In the genomic region with DNA sequence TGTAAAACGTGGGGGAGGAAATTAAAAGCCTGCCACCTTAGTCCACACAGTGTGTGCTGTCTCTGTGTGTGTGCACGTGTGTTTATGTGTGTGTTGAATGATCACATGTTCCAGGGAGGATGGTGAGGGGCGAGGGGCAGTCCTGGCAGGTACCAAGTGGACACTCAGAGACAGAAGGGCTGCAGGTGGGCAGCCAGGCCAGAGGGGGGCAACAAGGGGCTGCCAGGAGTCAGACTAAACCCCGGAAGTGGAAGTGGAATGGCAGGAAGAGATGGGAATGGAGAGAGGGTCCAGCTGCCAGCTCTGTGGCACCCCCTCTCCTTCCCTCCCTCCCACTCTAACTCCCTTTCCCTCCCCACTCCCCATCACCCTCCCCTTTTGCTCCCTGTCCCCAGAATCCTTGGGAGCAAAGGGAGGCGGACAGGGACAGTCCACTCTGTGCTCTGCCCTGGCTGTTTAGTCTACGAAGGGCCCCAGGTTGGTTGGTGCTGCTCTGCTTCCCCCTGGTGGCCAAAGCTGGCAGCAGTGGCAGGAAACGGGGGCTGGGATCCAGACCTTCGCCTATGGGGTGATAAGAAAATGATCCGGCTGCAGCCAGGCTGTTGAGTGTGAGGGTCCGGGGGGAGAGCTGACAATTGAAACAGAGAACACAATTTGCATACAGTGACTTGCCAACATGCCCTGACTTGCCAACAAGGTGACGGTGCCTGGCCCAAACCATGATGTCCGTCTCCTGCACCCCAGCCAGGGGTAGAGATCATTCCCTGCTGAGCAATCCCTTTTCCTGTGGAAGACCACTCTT, we compare ENCODE assay signal across 1 cellular context.
TF ChIP-seq lines count a peak whose summit lies in the region.

No MANE protein-coding gene starts in this region.

TF ChIP-seq in liver, 16 proteins besides CTCF, POLR2A, EP300 and RAD21 (continued from another document):
- no peak for TF ChIP-seq TAF1 (conservative IDR thresholded peaks at IDR 0.05)
